Comparison of ENCODE assay signal across 9 cellular contexts in the genomic region with DNA sequence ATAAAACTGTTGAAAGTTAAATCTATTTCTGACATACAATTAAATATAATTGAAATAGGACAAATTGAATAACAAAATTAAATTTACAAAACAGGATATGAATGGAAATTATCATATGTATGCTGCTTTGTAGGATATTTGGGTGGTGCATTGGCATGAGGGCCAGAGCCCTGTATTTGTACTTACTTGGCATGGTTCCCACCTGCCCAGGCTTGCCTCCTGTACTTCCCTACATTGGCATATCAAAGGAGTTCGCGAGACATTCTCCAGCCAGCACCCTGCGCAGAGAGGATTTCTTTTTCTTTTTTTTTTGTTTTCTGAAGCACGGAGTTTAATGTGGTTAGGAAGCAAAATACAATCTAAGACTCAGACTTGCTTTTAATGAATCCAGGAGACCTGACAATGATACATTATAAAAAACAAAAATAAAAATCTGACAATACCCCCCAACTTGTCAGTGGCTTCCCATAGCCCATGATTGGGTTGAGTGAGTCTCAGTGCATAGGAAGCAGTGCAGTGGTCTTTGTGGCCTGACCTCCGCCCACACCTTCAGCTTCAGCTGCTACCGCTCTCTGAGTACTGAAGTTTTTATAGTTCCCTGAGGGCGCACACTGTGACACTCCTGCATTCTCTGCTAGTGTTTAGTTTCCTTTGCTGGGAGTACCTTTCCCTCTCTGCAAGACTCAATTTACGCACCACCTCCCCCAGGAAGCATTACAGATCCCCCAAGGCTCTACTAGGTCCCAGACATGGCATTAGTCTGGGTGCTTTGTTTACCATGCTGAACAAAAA.
DNase-seq lines count a peak whose midpoint lies in the region; ATAC-seq, FAIRE-seq and TF ChIP-seq lines count a peak whose summit lies in the region.
"Had no signal": no experiment of that assay in that cellular context is flagged by ENCODE, and none has a peak within 500 bp of the region (broad histone marks: within the 10 kb centered on the region; RNA-seq: fewer than 3 reads in every experiment).

No MANE protein-coding gene starts in this region.

- WGBS in mesendoderm (ENCODE audit: extremely low coverage, insufficient coverage, low lambda C conversion rate) = no CpG with 5 or more reads among the region's 8 CpGs

- no peak for TF ChIP-seq CTCF in tibial artery (IDR thresholded peaks at IDR 0.05)

- no peak overlapping the region for H2BK15ac ChIP-seq in mesendoderm (replicated peaks; ENCODE audit: low read depth)

- H3K79me2 ChIP-seq in mesendoderm (ENCODE audit: control insufficient read depth, insufficient read depth, low read length) = no peaks in the 10 kb centered on the region

- H3K4me2 ChIP-seq in mesendoderm (ENCODE audit: low read length) = no peak overlapping the region

- H2BK5ac ChIP-seq in mesendoderm (ENCODE audit: low read length) = no peak overlapping the region

- no peaks in the 10 kb centered on the region for H3K79me1 ChIP-seq in mesendoderm (ENCODE audit: low read length)

- intact Hi-C loops in tibial artery (cut with DNase I; ENCODE audit: low total_unique reads) = no loop called here
- intact Hi-C loops in posterior vena cava (cut with DNase I) = no loop called here

- H3K36me3 ChIP-seq in KOPT-K1 (ENCODE audit: insufficient read depth, low read length) (peaks cover 5% of the 10 kb centered on the region; the same call in 1 of the 2 replicates), mesendoderm (ENCODE audit: control insufficient read depth, insufficient read depth, low read length) (no peaks in the 10 kb centered on the region), tibial artery (peaks cover 0 to 9% (median 5%) of the 10 kb centered on the region in 3 donors)

- H4K5ac ChIP-seq in mesendoderm (ENCODE audit: low read length) = no peak overlapping the region

- no peak overlapping the region for H3K4me3 ChIP-seq in mesendoderm (ENCODE audit: low read length)
- H3K4me3 ChIP-seq in tibial artery = no peak overlapping the region

- peaks cover 4% of the 10 kb centered on the region for H3K4me1 ChIP-seq in mesendoderm (ENCODE audit: control insufficient read depth, low read depth, low read length)
- no peaks in the 10 kb centered on the region for H3K4me1 ChIP-seq in tibial artery

- peak; percentile 69 for ATAC-seq in GM21619 (IDR thresholded peaks at IDR 0.05; ENCODE audit: unreplicated experiment)

- H3K9me3 ChIP-seq in KOPT-K1 (ENCODE audit: insufficient read depth, low read length, poor library complexity, severe bottlenecking) = no peaks in the 10 kb centered on the region
- no peaks in the 10 kb centered on the region for H3K9me3 ChIP-seq in tibial artery

- H2BK120ac ChIP-seq in mesendoderm (ENCODE audit: low read depth, low read length) = no peak overlapping the region

- H3K9ac ChIP-seq in mesendoderm (ENCODE audit: low read length) = no peak overlapping the region

- H2AK5ac ChIP-seq in mesendoderm (ENCODE audit: low read length) = no peak overlapping the region

- no peak overlapping the region for H4K8ac ChIP-seq in mesendoderm (ENCODE audit: low read depth, low read length)

- H3K18ac ChIP-seq in mesendoderm (ENCODE audit: low read length) = no peak overlapping the region

- H3K56ac ChIP-seq in mesendoderm (ENCODE audit: low read length) = no peak overlapping the region

- DNase-seq in GM18507 (ENCODE audit: extremely low spot score, insufficient read length, low read depth) = no peak
- DNase-seq in mesendoderm = peak; percentile 47
- DNase-seq in tibial artery = no peak
- no peak for DNase-seq in ureter (ENCODE audit: low spot score)
- no peak for DNase-seq in posterior vena cava (ENCODE audit: low spot score)
- no peak for DNase-seq in NCI-H2196 (lab: John Stamatoyannopoulos, UW; ENCODE audit: unreplicated experiment)
- DNase-seq: dermis blood vessel endothelial cell had no signal

- H3K27me3 ChIP-seq in mesendoderm (ENCODE audit: insufficient read depth, low read length, poor library complexity) (no peaks in the 10 kb centered on the region), tibial artery (no peaks in the 10 kb centered on the region)

- peak overlapping the region; percentile 44 for H3K27ac ChIP-seq in KOPT-K1 (ENCODE audit: low read depth, low read length, poor library complexity, severe bottlenecking)
- no peak overlapping the region for H3K27ac ChIP-seq in mesendoderm (ENCODE audit: low read depth, low read length)
- H3K27ac ChIP-seq in tibial artery = no peak overlapping the region

- no peak overlapping the region for H3K23ac ChIP-seq in mesendoderm (ENCODE audit: low read length)

- H3K4ac ChIP-seq in mesendoderm (ENCODE audit: low read depth, low read length) = no peak overlapping the region

- FAIRE-seq in GM18507 (lab: Jason Lieb, UNC) = peak; percentile 76
